8 cellular contexts compared by ENCODE assay signal in genomic region chr4:159102623-159103405, GRCh38. TPM values are rescaled to one million over a fixed set of nuclear protein-coding genes. Genes with fewer than 3 reads are reported as not detected.
A peak's percentile ranks its signal among the peaks of the same experiment; 100 is the strongest.
DNase-seq lines count a peak whose midpoint lies in the region; ATAC-seq, FAIRE-seq and TF ChIP-seq lines count a peak whose summit lies in the region.

Gene RAPGEF2, plus strand, starts transcription at chr4:159103079. Its CDS starts 1,084 bp downstream, at chr4:159104163.

- BruUV-seq in OCI-LY7 (replicated peaks; lab: Mats Ljungman, UMichigan) (no TSS peak), endothelial cell of umbilical vein (replicated peaks; lab: Mats Ljungman, UMichigan) (no TSS peak)

- H3K9me2 ChIP-seq in OCI-LY7 (ENCODE audit: insufficient read depth, low read length): no peaks in the 10 kb centered on the region

- H3K4me3 ChIP-seq in OCI-LY7 (ENCODE audit: low read depth, low read length, poor library complexity, severe bottlenecking): peak within 1 kb of the TSS; percentile 83
- H3K4me3 ChIP-seq in endothelial cell of umbilical vein (replicated peaks in 1 of 3; ENCODE audit: insufficient read depth in 1 of 3, low read depth in 1 of 3, low read length in 3 of 3): peak within 1 kb of the TSS; percentile 62 to 97 (median 95)
- H3K4me3 ChIP-seq in mononuclear cell (ENCODE audit: low read length): peak within 1 kb of the TSS; percentile 83

- peaks cover 22% of the 10 kb centered on the region; the same call in 1 of the 2 replicates for H4K20me1 ChIP-seq in OCI-LY7 (ENCODE audit: insufficient read depth, low read length)
- no peaks in the 10 kb centered on the region for H4K20me1 ChIP-seq in endothelial cell of umbilical vein (replicated peaks; ENCODE audit: control insufficient read depth, extremely low read depth, insufficient read depth, low read length)

- TF ChIP-seq CTCF in OCI-LY7 (conservative IDR thresholded peaks at IDR 0.05; ENCODE audit: low read length) (no peak), endothelial cell of umbilical vein (IDR thresholded peaks at IDR 0.05; ENCODE audit: extremely low read depth in 1 of 2, insufficient read depth in 1 of 2, low read depth in 1 of 2, low read length in 2 of 2) (no peak)

- DNase-seq in DMS 273 (lab: John Stamatoyannopoulos, UW; ENCODE audit: unreplicated experiment): peak; percentile 94
- DNase-seq in HuH-7 (ENCODE audit: low spot score): peak; percentile 93
- peak; percentile 88 for DNase-seq in OCI-LY7 (ENCODE audit: low spot score)
- peak; percentile 78 for DNase-seq in activated T-cell treated with anti-CD3 and anti-CD28 coated beads for 1 hour (ENCODE audit: low read depth)
- peak; percentile 93 for DNase-seq in endothelial cell of umbilical vein (ENCODE audit: low read depth, low spot score)
- peak; percentile 77 to 78 for DNase-seq in stimulated activated CD8-positive, alpha-beta memory T cell treated with anti-CD3 and anti-CD28 coated beads, Interleukin-2, amount 100 ng/mL, for 48 hours (ENCODE audit: low read depth in 2 of 2)

- H3K9ac ChIP-seq in endothelial cell of umbilical vein (replicated peaks; ENCODE audit: extremely low read depth, insufficient read depth, low read length): peak within 1 kb of the TSS; percentile 95

- CTCF ChIA-PET in OCI-LY7 (lab: Charles Lee; ENCODE audit: unreplicated experiment): no interaction called here
- CTCF ChIA-PET in endothelial cell of umbilical vein (lab: Charles Lee): interaction anchor here (0.9 to 1.1 kb wide), 3 partner anchors 106 to 246 kb away, joined by 3 to 5 read pairs (median 3); no protein-coding TSS in a partner anchor

- intact Hi-C loops in OCI-LY7 (cut with micrococcal nuclease; ENCODE audit: unreplicated experiment) (loop anchor here (5.0 kb wide), 2 partner anchors 74 to 431 kb away; partner anchors contain the start of genes C4orf46 and ETFDH), endothelial cell of umbilical vein (cut with micrococcal nuclease) (loop anchor here (1.0 to 5.0 kb wide), 3 partner anchors 75 to 288 kb away; no protein-coding TSS in a partner anchor)

- H3K9me3 ChIP-seq in OCI-LY7 (ENCODE audit: low read length) (no peaks in the 10 kb centered on the region), endothelial cell of umbilical vein (replicated peaks; ENCODE audit: control insufficient read depth, insufficient read depth, low read length) (no peaks in the 10 kb centered on the region), mononuclear cell (ENCODE audit: low read depth, low read length) (no peaks in the 10 kb centered on the region)

- peak; percentile 89 for ATAC-seq in GM21526 (IDR thresholded peaks at IDR 0.05; ENCODE audit: low FRiP score, unreplicated experiment)

- dilution Hi-C loops in endothelial cell of umbilical vein (cut with MboI; ENCODE audit: extremely low pct_ligation_motif_present, low sequenced_read_pairs): no loop called here

- TF ChIP-seq POLR2A in endothelial cell of umbilical vein (IDR thresholded peaks at IDR 0.05; ENCODE audit: low read depth, low read length): peak; percentile 59

- peak; percentile 78 for FAIRE-seq in endothelial cell of umbilical vein (lab: Jason Lieb, UNC)

- H3K27ac ChIP-seq in OCI-LY7 (ENCODE audit: low read depth, low read length, poor library complexity, severe bottlenecking) (no peak within 1 kb of the TSS), endothelial cell of umbilical vein (ENCODE audit: insufficient read depth, low read depth, low read length) (peak within 1 kb of the TSS; percentile 96)

- no peaks in the 10 kb centered on the region for H3K36me3 ChIP-seq in OCI-LY7 (ENCODE audit: insufficient read depth, low read length)
- no peaks in the 10 kb centered on the region for H3K36me3 ChIP-seq in endothelial cell of umbilical vein (ENCODE audit: control insufficient read depth in 2 of 2, extremely low read depth in 1 of 2, insufficient read depth in 2 of 2, low read length in 2 of 2)

- H3K9me1 ChIP-seq in endothelial cell of umbilical vein (replicated peaks; ENCODE audit: control insufficient read depth, extremely low read depth, insufficient read depth, low read length): no peaks in the 10 kb centered on the region

- H3K4me1 ChIP-seq in OCI-LY7 (ENCODE audit: insufficient read depth, low read length, poor library complexity, severe bottlenecking) (peaks cover 21% of the 10 kb centered on the region), endothelial cell of umbilical vein (ENCODE audit: control insufficient read depth, extremely low read depth, insufficient read depth, low read length) (peaks cover 29% of the 10 kb centered on the region), mononuclear cell (ENCODE audit: insufficient read depth, low read length) (peaks cover 32% of the 10 kb centered on the region)

- H2AFZ ChIP-seq in OCI-LY7 (ENCODE audit: low read length) (peak within 1 kb of the TSS; percentile 85), endothelial cell of umbilical vein (ENCODE audit: low read depth, low read length) (peak within 1 kb of the TSS; percentile 40)

- no peaks in the 10 kb centered on the region for H3K27me3 ChIP-seq in endothelial cell of umbilical vein (ENCODE audit: control insufficient read depth in 2 of 2, insufficient read depth in 2 of 2, low read length in 2 of 2)
- peaks cover 4% of the 10 kb centered on the region for H3K27me3 ChIP-seq in mononuclear cell (ENCODE audit: insufficient read depth, low read length)

- peak within 1 kb of the TSS; percentile 92 for H3K4me2 ChIP-seq in OCI-LY7 (ENCODE audit: low read length)
- peak within 1 kb of the TSS; percentile 58 for H3K4me2 ChIP-seq in endothelial cell of umbilical vein (ENCODE audit: insufficient read depth, low read length)

- H3K79me2 ChIP-seq in OCI-LY7 (ENCODE audit: insufficient read depth, low read depth, low read length): no peaks in the 10 kb centered on the region
- peaks cover 37% of the 10 kb centered on the region for H3K79me2 ChIP-seq in endothelial cell of umbilical vein (ENCODE audit: control insufficient read depth, insufficient read depth, low read length)

- POLR2A ChIA-PET in OCI-LY7 (lab: Charles Lee) (no interaction called here), endothelial cell of umbilical vein (lab: Charles Lee) (no interaction called here)

TF ChIP-seq in endothelial cell of umbilical vein, 7 proteins besides CTCF, POLR2A, EP300 and RAD21:
- TF ChIP-seq MYC (IDR thresholded peaks at IDR 0.05; ENCODE audit: low read depth, low read length) (no peak), JUN (IDR thresholded peaks at IDR 0.05; ENCODE audit: borderline replicate concordance, insufficient read depth, insufficient read length, low read depth) (no peak), FOS (IDR thresholded peaks at IDR 0.05; ENCODE audit: borderline replicate concordance, insufficient read depth, low read length) (peak; percentile 66), MAX (IDR thresholded peaks at IDR 0.05; ENCODE audit: insufficient read depth, insufficient read length) (no peak), EZH2 (IDR thresholded peaks at IDR 0.05; ENCODE audit: borderline replicate concordance, low read depth, low read length, severe bottlenecking) (no peak), POLR2AphosphoS5 (IDR thresholded peaks at IDR 0.05; ENCODE audit: insufficient read depth, low read depth, low read length) (peak; percentile 49), GATA2 (IDR thresholded peaks at IDR 0.05; ENCODE audit: insufficient read depth, insufficient read length, low read depth, low read length) (no peak)

RNA-seq across cellular contexts. Expression of gene RAPGEF2, which starts in this region (rescaled TPM):
- 4.6 and 4.7 TPM in 2 replicates for total RNA-seq in OCI-LY7 (2014; rRNA removed; shearing (Covaris generic))
- total RNA-seq in OCI-LY7 (2022) (6.5 and 8.4 TPM in 2 replicates), endothelial cell of umbilical vein (55.2 and 61.6 TPM in 2 replicates), mononuclear cell (57.9 TPM)
- polyA plus RNA-seq in endothelial cell of umbilical vein: 25.4 and 28.7 TPM in 2 replicates
- 25.9 and 27.1 TPM in 2 replicates for polyA plus RNA-seq in endothelial cell of umbilical vein (2011; cell fraction: cytosol; rRNA removed)
- polyA plus RNA-seq in endothelial cell of umbilical vein (2011; cell fraction: nucleus; rRNA removed): 95.5 and 109 TPM in 2 replicates
- polyA plus RNA-seq in endothelial cell of umbilical vein (2012): 33.4 and 42.7 TPM in 2 replicates
- polyA minus RNA-seq in endothelial cell of umbilical vein: 163 and 181 TPM in 2 replicates
- 13.7 TPM for polyA minus RNA-seq in endothelial cell of umbilical vein (2011; cell fraction: cytosol; rRNA and poly(A)+ RNA removed)
- 126 and 179 TPM in 2 replicates for polyA minus RNA-seq in endothelial cell of umbilical vein (2011; cell fraction: nucleus; rRNA and poly(A)+ RNA removed)
